ENCODE assay signal across 31 cellular contexts in the genomic region with DNA sequence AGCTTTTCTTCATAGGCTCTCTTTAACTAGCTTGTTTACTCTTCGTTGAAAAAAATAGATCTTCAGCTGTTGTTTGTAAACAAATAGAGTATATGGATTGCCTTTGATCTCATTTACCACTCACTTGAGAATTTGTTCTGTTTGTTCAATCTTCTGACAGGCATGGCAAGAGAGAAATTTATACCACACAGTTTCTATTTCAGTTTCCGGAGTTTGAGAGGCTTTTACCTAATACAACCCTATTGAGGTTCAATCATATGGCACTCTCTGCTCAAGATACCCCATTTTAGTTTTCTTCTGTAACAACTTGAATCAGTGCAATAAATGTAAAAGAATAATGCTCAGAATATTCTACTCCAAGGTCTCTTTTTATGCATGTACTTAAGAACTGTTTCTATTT.
"Had no signal": no experiment of that assay in that cellular context is flagged by ENCODE, and none has a peak within 500 bp of the region (broad histone marks: within the 10 kb centered on the region; RNA-seq: fewer than 3 reads in every experiment).

No MANE protein-coding gene starts in this region.

- H3K4me3 Mint-ChIP-seq: activated naive CD4-positive, alpha-beta T cell treated with anti-CD3 and anti-CD28 coated beads, Interleukin-2, amount 50 U/mL, for 24 hours; activated naive CD8-positive, alpha-beta T cell treated with anti-CD3 and anti-CD28 coated beads, Interleukin-2, amount 50 U/mL, for 24 hours; activated T-helper 1 cell treated with anti-CD3 and anti-CD28 coated beads, Interleukin-12 subunit alpha, Interleukin-12 subunit beta, Interleukin-2, Interleukin-4 antibody, amounts not matched to agents 30 ng/mL and 10 ng/mL and 1 ng/mL, durations not matched to agents 14 hours and 24 hours and 36 hours; effector memory CD8-positive, alpha-beta T cell; nephron; stimulated activated naive CD8-positive, alpha-beta T cell treated with anti-CD3 and anti-CD28 coated beads, Interleukin-15, Interleukin-2, amounts not matched to agents 100 ng/mL and 50 ng/mL, for 24 hours had no signal

- H3K36me3 ChIP-seq: gastroesophageal sphincter, neutrophil, pancreas, prostate gland, thoracic aorta, WERI-Rb-1 had no signal

- FAIRE-seq: pancreas, urothelium cell line had no signal

- H3K79me2 ChIP-seq: hepatocyte had no signal

- H3K9me3 Mint-ChIP-seq: activated naive CD4-positive, alpha-beta T cell treated with anti-CD3 and anti-CD28 coated beads, Interleukin-2, amount 50 U/mL, for 24 hours; activated T-helper 1 cell treated with anti-CD3 and anti-CD28 coated beads, Interleukin-12 subunit alpha, Interleukin-12 subunit beta, Interleukin-2, Interleukin-4 antibody, amounts not matched to agents 30 ng/mL and 10 ng/mL and 1 ng/mL, durations not matched to agents 14 hours and 24 hours and 36 hours; effector memory CD8-positive, alpha-beta T cell; nephron; stimulated activated naive CD8-positive, alpha-beta T cell treated with anti-CD3 and anti-CD28 coated beads, Interleukin-15, Interleukin-2, amounts not matched to agents 100 ng/mL and 50 ng/mL, for 24 hours had no signal

- H3K4me1 ChIP-seq: pancreas, prostate gland had no signal

- DNase-seq: activated CD4-positive, alpha-beta T cell treated with anti-CD3 and anti-CD28 coated beads for 48 hours; activated CD4-positive, alpha-beta T cell treated with anti-CD3 and anti-CD28 coated beads, Interleukin-2, amount 50 U/mL, for 48 hours; activated CD8-positive, alpha-beta memory T cell treated with anti-CD3 and anti-CD28 coated beads for 24 hours; activated gamma-delta T cell treated with Interleukin-2 at 50 U/mL for 16 hours; activated naive CD8-positive, alpha-beta T cell treated with anti-CD3 and anti-CD28 coated beads, Interleukin-2, amount 50 U/mL, for 24 hours; amygdala; caudate nucleus; cortex of kidney; effector memory CD8-positive, alpha-beta T cell; islet precursor cell; left cardiac atrium; left ventricle myocardium superior; pancreas; retina; stimulated activated CD4-positive, alpha-beta T cell treated with anti-CD3 and anti-CD28 coated beads, Interleukin-12 subunit alpha, Interleukin-12 subunit beta, amount 100 ng/mL, for 4 hours; stimulated activated CD4-positive, alpha-beta T cell treated with anti-CD3 and anti-CD28 coated beads, Interleukin-4, amount 100 ng/mL, for 1 hour; T1000; WERI-Rb-1 had no signal

- H3K9me3 ChIP-seq: gastroesophageal sphincter, neutrophil, pancreas, prostate gland, thoracic aorta had no signal

- H3K27ac ChIP-seq: gastroesophageal sphincter, hepatocyte, neutrophil, pancreas, prostate gland, skin epidermis, thoracic aorta, WERI-Rb-1 had no signal

- H3K27me3 Mint-ChIP-seq: effector memory CD8-positive, alpha-beta T cell had no signal

- H3K27me3 ChIP-seq: gastroesophageal sphincter, hepatocyte, neutrophil, pancreas had no signal

- ATAC-seq: activated CD4-positive, CD25-positive, alpha-beta regulatory T cell treated with anti-CD3 and anti-CD28 coated beads, Interleukin-2, amount 50 U/mL, for 24 hours; activated naive CD8-positive, alpha-beta T cell treated with anti-CD3 and anti-CD28 coated beads, Interleukin-2, amount 50 U/mL, for 24 hours; effector memory CD8-positive, alpha-beta T cell; gastroesophageal sphincter; left cardiac atrium; left ventricle myocardium superior; pancreas; sciatic nerve had no signal

- H3K4me3 ChIP-seq: gastroesophageal sphincter, hepatocyte, pancreas, prostate gland, skin epidermis, thoracic aorta had no signal

- H3K36me3 Mint-ChIP-seq: activated naive CD4-positive, alpha-beta T cell treated with anti-CD3 and anti-CD28 coated beads, Interleukin-2, amount 50 U/mL, for 24 hours had no signal

- H3K4me1 Mint-ChIP-seq: activated naive CD4-positive, alpha-beta T cell treated with anti-CD3 and anti-CD28 coated beads, Interleukin-2, amount 50 U/mL, for 24 hours; activated naive CD8-positive, alpha-beta T cell treated with anti-CD3 and anti-CD28 coated beads, Interleukin-2, amount 50 U/mL, for 24 hours; nephron had no signal

- H2AFZ ChIP-seq: hepatocyte had no signal

- H3K27ac Mint-ChIP-seq: activated naive CD4-positive, alpha-beta T cell treated with anti-CD3 and anti-CD28 coated beads, Interleukin-2, amount 50 U/mL, for 24 hours; activated naive CD8-positive, alpha-beta T cell treated with anti-CD3 and anti-CD28 coated beads, Interleukin-2, amount 50 U/mL, for 24 hours; activated T-helper 1 cell treated with anti-CD3 and anti-CD28 coated beads, Interleukin-12 subunit alpha, Interleukin-12 subunit beta, Interleukin-2, Interleukin-4 antibody, amounts not matched to agents 30 ng/mL and 10 ng/mL and 1 ng/mL, durations not matched to agents 14 hours and 24 hours and 36 hours; effector memory CD8-positive, alpha-beta T cell; nephron; stimulated activated naive CD8-positive, alpha-beta T cell treated with anti-CD3 and anti-CD28 coated beads, Interleukin-15, Interleukin-2, amounts not matched to agents 100 ng/mL and 50 ng/mL, for 24 hours had no signal

- H3K4me2 ChIP-seq: hepatocyte had no signal
